30 cellular contexts compared by ENCODE assay signal in genomic region chr6:69785697-69786096, GRCh38.
"Had no signal": no experiment of that assay in that cellular context is flagged by ENCODE, and none has a peak within 500 bp of the region (broad histone marks: within the 10 kb centered on the region; RNA-seq: fewer than 3 reads in every experiment).

No MANE protein-coding gene starts in this region.

- H3K4me3 Mint-ChIP-seq: activated CD4-positive, alpha-beta memory T cell treated with anti-CD3 and anti-CD28 coated beads, Interleukin-2, amount 10 ng/mL, durations not matched to agents 7 days and 5 days; activated CD4-positive, alpha-beta T cell treated with anti-CD3 and anti-CD28 coated beads, Interleukin-2, amount 10 ng/mL, durations not matched to agents 24 days and 14 days; brain; effector memory CD8-positive, alpha-beta T cell; immature natural killer cell; natural killer cell treated with Interleukin-12 subunit alpha and Interleukin-12 subunit beta and Interleukin-15 and Interleukin-18, amount 100 ng/mL, for 72 hours had no signal

- ATAC-seq: effector memory CD8-positive, alpha-beta T cell; heart left ventricle; lower lobe of right lung; natural killer cell treated with Interleukin-12 subunit alpha and Interleukin-12 subunit beta and Interleukin-15 and Interleukin-18, amount 100 ng/mL, for 72 hours; sciatic nerve had no signal

- H3K4me1 ChIP-seq: vagina had no signal

- FAIRE-seq: TTC549 had no signal

- H3K36me3 ChIP-seq: adrenal gland, thyroid gland had no signal

- H3K27ac ChIP-seq: adrenal gland, cardiac muscle cell, heart left ventricle, lower lobe of right lung, skin epidermis, thyroid gland, upper lobe of left lung, vagina, WERI-Rb-1 had no signal

- H3K4me3 ChIP-seq: adrenal gland, cardiac muscle cell, heart left ventricle, lower lobe of right lung, skin epidermis, stomach, thyroid gland, upper lobe of left lung, vagina had no signal

- H3K36me3 Mint-ChIP-seq: natural killer cell treated with Interleukin-12 subunit alpha and Interleukin-12 subunit beta and Interleukin-15 and Interleukin-18, amount 100 ng/mL, for 72 hours had no signal

- H3K27me3 Mint-ChIP-seq: activated CD4-positive, alpha-beta memory T cell treated with anti-CD3 and anti-CD28 coated beads, Interleukin-2, amount 10 ng/mL, durations not matched to agents 7 days and 5 days; activated CD4-positive, alpha-beta T cell treated with anti-CD3 and anti-CD28 coated beads, Interleukin-2, amount 10 ng/mL, durations not matched to agents 24 days and 14 days; activated naive CD8-positive, alpha-beta T cell treated with anti-CD3 and anti-CD28 coated beads for 36 hours; effector memory CD8-positive, alpha-beta T cell; natural killer cell treated with Interleukin-12 subunit alpha and Interleukin-12 subunit beta and Interleukin-15 and Interleukin-18, amount 100 ng/mL, for 72 hours had no signal

- H3K27ac Mint-ChIP-seq: activated CD4-positive, alpha-beta memory T cell treated with anti-CD3 and anti-CD28 coated beads, Interleukin-2, amount 10 ng/mL, durations not matched to agents 7 days and 5 days; activated CD4-positive, alpha-beta T cell treated with anti-CD3 and anti-CD28 coated beads, Interleukin-2, amount 10 ng/mL, durations not matched to agents 24 days and 14 days; activated naive CD8-positive, alpha-beta T cell treated with anti-CD3 and anti-CD28 coated beads for 36 hours; brain; effector memory CD8-positive, alpha-beta T cell had no signal

- H3K9me3 ChIP-seq: adrenal gland, heart left ventricle, lower lobe of right lung, stomach, thyroid gland, upper lobe of left lung, vagina had no signal

- H3K27me3 ChIP-seq: adrenal gland, cardiac muscle cell, heart left ventricle, stomach, thyroid gland, upper lobe of left lung, vagina had no signal

- H3K9me3 Mint-ChIP-seq: activated CD4-positive, alpha-beta memory T cell treated with anti-CD3 and anti-CD28 coated beads, Interleukin-2, amount 10 ng/mL, durations not matched to agents 7 days and 5 days; activated CD4-positive, alpha-beta T cell treated with anti-CD3 and anti-CD28 coated beads, Interleukin-2, amount 10 ng/mL, durations not matched to agents 24 days and 14 days; activated naive CD8-positive, alpha-beta T cell treated with anti-CD3 and anti-CD28 coated beads for 36 hours; brain; effector memory CD8-positive, alpha-beta T cell; immature natural killer cell; natural killer cell treated with Interleukin-12 subunit alpha and Interleukin-12 subunit beta and Interleukin-15 and Interleukin-18, amount 100 ng/mL, for 72 hours had no signal

- DNase-seq: activated CD4-positive, alpha-beta memory T cell treated with anti-CD3 and anti-CD28 coated beads, Interleukin-2, amount 10 ng/mL, durations not matched to agents 7 days and 5 days; activated CD4-positive, alpha-beta T cell treated with anti-CD3 and anti-CD28 coated beads, Interleukin-2, amount 10 ng/mL, durations not matched to agents 24 days and 14 days; activated CD4-positive, CD25-positive, alpha-beta regulatory T cell treated with anti-CD3 and anti-CD28 coated beads, Interleukin-2, amount 50 U/mL, for 72 hours; activated naive CD4-positive, alpha-beta T cell treated with Interleukin-2 at 50 U/mL for 16 hours; activated naive CD8-positive, alpha-beta T cell treated with anti-CD3 and anti-CD28 coated beads for 36 hours; activated T-cell treated with anti-CD3 and anti-CD28 coated beads, Interleukin-2, amount 50 U/mL, for 48 hours; adrenal gland; aorta; cortex of kidney; effector memory CD8-positive, alpha-beta T cell; heart left ventricle; hypothalamus; immature natural killer cell; kidney; lower lobe of right lung; mesendoderm; stimulated activated CD4-positive, alpha-beta T cell treated with anti-CD3 and anti-CD28 coated beads, Interleukin-12 subunit alpha, Interleukin-12 subunit beta, amount 100 ng/mL, for 4 hours; stimulated activated CD4-positive, alpha-beta T cell treated with anti-CD3 and anti-CD28 coated beads, Interleukin-4, amount 100 ng/mL, for 1 hour; stomach; T-helper 9 cell; thyroid gland; upper lobe of left lung; WERI-Rb-1 had no signal
